Comparison of ENCODE assay signal across 10 cellular contexts in the genomic region with DNA sequence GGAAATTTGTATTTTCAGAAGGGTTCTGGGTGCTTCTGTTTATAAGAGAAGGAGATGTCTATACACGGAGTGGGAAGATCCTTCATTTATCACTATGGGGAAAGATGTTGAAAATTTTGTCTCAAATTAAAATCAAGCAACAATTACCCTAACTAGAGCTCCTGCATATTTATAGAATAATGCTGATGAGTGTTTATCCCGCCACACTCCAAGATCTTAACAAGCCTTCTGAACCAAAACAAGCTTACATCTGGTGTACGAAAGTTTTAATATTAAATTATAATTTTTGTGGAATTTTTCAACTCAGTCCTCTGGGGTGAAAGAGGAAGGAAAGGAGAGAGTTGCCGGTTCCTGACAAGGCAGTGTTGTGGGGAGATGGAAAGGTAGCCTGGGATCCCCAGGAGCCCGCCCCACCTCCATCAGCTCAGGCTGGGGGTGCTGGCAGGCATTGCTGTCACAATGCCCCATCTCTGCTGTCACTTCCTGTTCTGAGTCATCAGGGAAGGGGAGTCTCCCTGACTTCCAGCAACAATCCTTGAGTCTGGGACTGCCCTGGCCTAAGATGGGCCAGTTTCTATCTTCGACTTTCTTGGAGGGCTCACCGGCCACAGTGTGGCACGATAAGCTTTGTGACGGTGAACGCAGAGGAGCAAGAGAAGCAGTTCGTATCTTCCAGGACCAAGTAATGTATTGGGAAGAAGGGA.
A peak's percentile ranks its signal among the peaks of the same experiment; 100 is the strongest.
DNase-seq lines count a peak whose midpoint lies in the region; ATAC-seq and TF ChIP-seq lines count a peak whose summit lies in the region.
"Had no signal": no experiment of that assay in that cellular context is flagged by ENCODE, and none has a peak within 500 bp of the region (broad histone marks: within the 10 kb centered on the region; RNA-seq: fewer than 3 reads in every experiment).

No MANE protein-coding gene starts in this region.

- no peak for TF ChIP-seq POLR2A in suprapubic skin (IDR thresholded peaks at IDR 0.05)

- H3K36me3 Mint-ChIP-seq in activated CD8-positive, alpha-beta T cell treated with anti-CD3 and anti-CD28 coated beads for 36 hours (ENCODE audit: low read depth), result peaks cover 39% of the 10 kb centered on the region
- peaks cover 64% of the 10 kb centered on the region for H3K36me3 Mint-ChIP-seq in activated CD8-positive, alpha-beta T cell treated with anti-CD3 and anti-CD28 coated beads, Interleukin-2, amount 10 ng/mL, durations not matched to agents 7 days and 5 days (ENCODE audit: low read depth)
- H3K36me3 Mint-ChIP-seq in activated B cell treated with CpG ODN at 0.5 μM for 24 hours (ENCODE audit: low read depth), result peaks cover 86% of the 10 kb centered on the region

- H3K27me3 ChIP-seq in suprapubic skin, result no peaks in the 10 kb centered on the region
- H3K27me3 ChIP-seq: BLaER1 had no signal

- H3K4me3 Mint-ChIP-seq in activated CD8-positive, alpha-beta T cell treated with anti-CD3 and anti-CD28 coated beads for 36 hours, result no peak overlapping the region
- H3K4me3 Mint-ChIP-seq in activated CD8-positive, alpha-beta T cell treated with anti-CD3 and anti-CD28 coated beads, Interleukin-2, amount 10 ng/mL, durations not matched to agents 7 days and 5 days, result no peak overlapping the region
- H3K4me3 Mint-ChIP-seq in activated B cell treated with CpG ODN at 0.5 μM for 24 hours, result no peak overlapping the region
- H3K4me3 Mint-ChIP-seq: activated naive CD8-positive, alpha-beta T cell treated with anti-CD3 and anti-CD28 coated beads, Interleukin-2, amount 10 ng/mL, durations not matched to agents 7 days and 5 days had no signal

- peak overlapping the region; percentile 69 for H3K27ac Mint-ChIP-seq in activated CD8-positive, alpha-beta T cell treated with anti-CD3 and anti-CD28 coated beads for 36 hours
- H3K27ac Mint-ChIP-seq in activated CD8-positive, alpha-beta T cell treated with anti-CD3 and anti-CD28 coated beads, Interleukin-2, amount 10 ng/mL, durations not matched to agents 7 days and 5 days, result no peak overlapping the region
- peak overlapping the region; percentile 74 for H3K27ac Mint-ChIP-seq in activated B cell treated with CpG ODN at 0.5 μM for 24 hours
- H3K27ac Mint-ChIP-seq: activated naive CD8-positive, alpha-beta T cell treated with anti-CD3 and anti-CD28 coated beads, Interleukin-2, amount 10 ng/mL, durations not matched to agents 7 days and 5 days had no signal

- ATAC-seq in activated CD8-positive, alpha-beta T cell treated with anti-CD3 and anti-CD28 coated beads for 36 hours, result no peak
- no peak for ATAC-seq in activated CD8-positive, alpha-beta T cell treated with anti-CD3 and anti-CD28 coated beads, Interleukin-2, amount 10 ng/mL, durations not matched to agents 7 days and 5 days
- ATAC-seq in activated B cell treated with CpG ODN at 0.5 μM for 24 hours (ENCODE audit: low read depth) (no peak), HG02938 (IDR thresholded peaks at IDR 0.05; ENCODE audit: unreplicated experiment) (no peak)

- H3K9me3 ChIP-seq in suprapubic skin, result no peaks in the 10 kb centered on the region

- TF ChIP-seq EP300 in suprapubic skin (IDR thresholded peaks at IDR 0.05), result no peak

- peaks cover 96% of the 10 kb centered on the region for H3K36me3 ChIP-seq in suprapubic skin

- no peak for DNase-seq in activated CD8-positive, alpha-beta T cell treated with anti-CD3 and anti-CD28 coated beads for 36 hours
- no peak for DNase-seq in activated CD8-positive, alpha-beta T cell treated with anti-CD3 and anti-CD28 coated beads, Interleukin-2, amount 10 ng/mL, durations not matched to agents 7 days and 5 days
- no peak for DNase-seq in activated B cell treated with CpG ODN at 0.5 μM for 24 hours
- DNase-seq in hepatic stellate cell (ENCODE audit: low spot score), result peak; percentile 19
- DNase-seq in suprapubic skin (ENCODE audit: low spot score in 2 of 2), result no peak
- DNase-seq in NK-92 treated with Interleukin-12 subunit alpha and Interleukin-12 subunit beta, amount 100 ng/mL, for 24 hours (lab: John Stamatoyannopoulos, UW), result no peak
- DNase-seq in NCI-H345 treated with DMSO at 0.1 percent for 48 hours (lab: John Stamatoyannopoulos, UW; ENCODE audit: unreplicated experiment), result no peak
- DNase-seq: activated naive CD8-positive, alpha-beta T cell treated with anti-CD3 and anti-CD28 coated beads, Interleukin-2, amount 10 ng/mL, durations not matched to agents 7 days and 5 days had no signal

- no peak for TF ChIP-seq CTCF in activated CD8-positive, alpha-beta T cell treated with anti-CD3 and anti-CD28 coated beads for 36 hours (IDR thresholded peaks at IDR 0.05)
- TF ChIP-seq CTCF in activated B cell treated with CpG ODN at 0.5 μM for 24 hours (IDR thresholded peaks at IDR 0.05), result no peak
- no peak for TF ChIP-seq CTCF in suprapubic skin (IDR thresholded peaks at IDR 0.05)

- CTCF ChIA-PET in activated CD8-positive, alpha-beta T cell treated with anti-CD3 and anti-CD28 coated beads for 36 hours (lab: Charles Lee), result interaction anchor here (1.0 to 3.7 kb wide), 6 partner anchors 9 to 418 kb away, joined by 3 to 22 read pairs (median 4); no protein-coding TSS in a partner anchor
- CTCF ChIA-PET in activated CD8-positive, alpha-beta T cell treated with anti-CD3 and anti-CD28 coated beads, Interleukin-2, amount 10 ng/mL, durations not matched to agents 7 days and 5 days (lab: Charles Lee), result interaction anchor here (1.0 to 4.0 kb wide), 7 partner anchors 9 to 398 kb away, joined by 3 to 22 read pairs (median 3); no protein-coding TSS in a partner anchor
- CTCF ChIA-PET in activated B cell treated with CpG ODN at 0.5 μM for 24 hours (lab: Charles Lee), result interaction anchor here (1.4 to 2.1 kb wide), 2 partner anchors 9 to 129 kb away, joined by 3 to 6 read pairs; no protein-coding TSS in a partner anchor

- no peak overlapping the region for H3K4me3 ChIP-seq in suprapubic skin
- H3K4me3 ChIP-seq: BLaER1 had no signal

- 87% methylated on average over 11 of the region's 11 CpGs for WGBS in suprapubic skin

- no peaks in the 10 kb centered on the region for H3K27me3 Mint-ChIP-seq in activated CD8-positive, alpha-beta T cell treated with anti-CD3 and anti-CD28 coated beads for 36 hours
- H3K27me3 Mint-ChIP-seq in activated CD8-positive, alpha-beta T cell treated with anti-CD3 and anti-CD28 coated beads, Interleukin-2, amount 10 ng/mL, durations not matched to agents 7 days and 5 days (ENCODE audit: low read depth), result no peaks in the 10 kb centered on the region
- H3K27me3 Mint-ChIP-seq in activated B cell treated with CpG ODN at 0.5 μM for 24 hours, result no peaks in the 10 kb centered on the region
- H3K27me3 Mint-ChIP-seq: activated naive CD8-positive, alpha-beta T cell treated with anti-CD3 and anti-CD28 coated beads, Interleukin-2, amount 10 ng/mL, durations not matched to agents 7 days and 5 days had no signal

- H3K4me1 Mint-ChIP-seq in activated CD8-positive, alpha-beta T cell treated with anti-CD3 and anti-CD28 coated beads for 36 hours (ENCODE audit: low read depth), result peaks cover 37% of the 10 kb centered on the region
- peaks cover 2% of the 10 kb centered on the region for H3K4me1 Mint-ChIP-seq in activated CD8-positive, alpha-beta T cell treated with anti-CD3 and anti-CD28 coated beads, Interleukin-2, amount 10 ng/mL, durations not matched to agents 7 days and 5 days (ENCODE audit: low read depth)
- H3K4me1 Mint-ChIP-seq in activated B cell treated with CpG ODN at 0.5 μM for 24 hours, result peaks cover 5% of the 10 kb centered on the region

- peak overlapping the region; percentile 21 for H3K27ac ChIP-seq in suprapubic skin
- H3K27ac ChIP-seq: BLaER1 had no signal

- H3K9me3 Mint-ChIP-seq in activated CD8-positive, alpha-beta T cell treated with anti-CD3 and anti-CD28 coated beads for 36 hours, result peaks cover 2% of the 10 kb centered on the region
- no peaks in the 10 kb centered on the region for H3K9me3 Mint-ChIP-seq in activated CD8-positive, alpha-beta T cell treated with anti-CD3 and anti-CD28 coated beads, Interleukin-2, amount 10 ng/mL, durations not matched to agents 7 days and 5 days (ENCODE audit: insufficient read depth)
- H3K9me3 Mint-ChIP-seq in activated B cell treated with CpG ODN at 0.5 μM for 24 hours, result no peaks in the 10 kb centered on the region
- H3K9me3 Mint-ChIP-seq: activated naive CD8-positive, alpha-beta T cell treated with anti-CD3 and anti-CD28 coated beads, Interleukin-2, amount 10 ng/mL, durations not matched to agents 7 days and 5 days had no signal

- POLR2A ChIA-PET in activated CD8-positive, alpha-beta T cell treated with anti-CD3 and anti-CD28 coated beads for 36 hours (lab: Charles Lee), result no interaction called here
- POLR2A ChIA-PET in activated CD8-positive, alpha-beta T cell treated with anti-CD3 and anti-CD28 coated beads, Interleukin-2, amount 10 ng/mL, durations not matched to agents 7 days and 5 days (lab: Charles Lee), result no interaction called here
- POLR2A ChIA-PET in activated B cell treated with CpG ODN at 0.5 μM for 24 hours (lab: Charles Lee), result no interaction called here

- H3K4me1 ChIP-seq in suprapubic skin, result peaks cover 3% of the 10 kb centered on the region
- H3K4me1 ChIP-seq: BLaER1 had no signal

- intact Hi-C loops in activated CD8-positive, alpha-beta T cell treated with anti-CD3 and anti-CD28 coated beads for 36 hours (cut with micrococcal nuclease), result loop anchor here (10.0 kb wide), 1 partner anchor 128 kb away; no protein-coding TSS in a partner anchor
- intact Hi-C loops in activated B cell treated with CpG ODN at 0.5 μM for 24 hours (cut with micrococcal nuclease), result loop anchor here (5.0 kb wide), 1 partner anchor 36 kb away; no protein-coding TSS in a partner anchor
